Comparison of ENCODE assay signal across 18 cellular contexts in the genomic region with DNA sequence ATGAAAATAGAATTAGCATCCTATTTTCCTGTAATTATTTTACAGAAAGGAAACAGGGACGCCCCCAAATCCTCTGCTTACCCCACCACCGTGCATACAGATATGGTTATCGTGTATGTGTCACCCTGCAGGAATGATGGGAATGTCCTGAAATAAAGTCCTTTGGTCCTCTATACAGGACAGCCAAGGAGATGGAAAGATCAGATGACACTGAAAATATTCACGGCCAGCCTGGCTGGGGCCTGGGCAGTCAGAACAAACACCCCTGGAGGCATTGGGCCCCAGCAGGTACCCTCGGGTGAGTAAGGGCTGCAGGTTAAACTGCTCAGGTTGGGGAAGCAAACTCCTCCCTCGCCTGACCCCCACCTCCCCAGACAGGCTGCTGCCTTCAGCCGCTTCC.
DNase-seq lines count a peak whose midpoint lies in the region; ATAC-seq, FAIRE-seq and TF ChIP-seq lines count a peak whose summit lies in the region.
"Had no signal": no experiment of that assay in that cellular context is flagged by ENCODE, and none has a peak within 500 bp of the region (broad histone marks: within the 10 kb centered on the region; RNA-seq: fewer than 3 reads in every experiment).

No MANE protein-coding gene starts in this region.

- no peaks in the 10 kb centered on the region for H3K36me3 Mint-ChIP-seq in natural killer cell treated with Interleukin-12 subunit alpha and Interleukin-12 subunit beta and Interleukin-15 and Interleukin-18, amount 100 ng/mL, for 72 hours

- DNase-seq in A549 (ENCODE audit: low read depth in 1 of 2, low spot score in 1 of 2) (peak; percentile 11 to 26), HK-2 (ENCODE audit: unreplicated experiment) (peak; percentile 11), adipocyte (ENCODE audit: low read depth) (peak; percentile 52), lung microvascular endothelial cell (ENCODE audit: low read depth in 2 of 2) (peak; percentile 28 to 58)
- DNase-seq in natural killer cell treated with Interleukin-12 subunit alpha and Interleukin-12 subunit beta and Interleukin-15 and Interleukin-18, amount 100 ng/mL, for 72 hours (ENCODE audit: low spot score) = no peak
- DNase-seq: activated CD4-positive, alpha-beta T cell treated with anti-CD3 and anti-CD28 coated beads, Interleukin-2, amount 10 ng/mL, durations not matched to agents 24 days and 14 days; activated T-cell treated with anti-CD3 and anti-CD28 coated beads, Interleukin-2, amount 50 U/mL, for 1 hour; cortex of kidney; midbrain; NCI-H1417; NCI-H446; stomach had no signal

- H3K27me3 Mint-ChIP-seq in natural killer cell treated with Interleukin-12 subunit alpha and Interleukin-12 subunit beta and Interleukin-15 and Interleukin-18, amount 100 ng/mL, for 72 hours = peaks cover 8 to 9% of the 10 kb centered on the region in 2 donors
- H3K27me3 Mint-ChIP-seq: activated CD4-positive, alpha-beta T cell treated with anti-CD3 and anti-CD28 coated beads, Interleukin-2, amount 10 ng/mL, durations not matched to agents 24 days and 14 days had no signal

- H3K27ac Mint-ChIP-seq in natural killer cell treated with Interleukin-12 subunit alpha and Interleukin-12 subunit beta and Interleukin-15 and Interleukin-18, amount 100 ng/mL, for 72 hours = no peak overlapping the region
- H3K27ac Mint-ChIP-seq: activated CD4-positive, alpha-beta T cell treated with anti-CD3 and anti-CD28 coated beads, Interleukin-2, amount 10 ng/mL, durations not matched to agents 24 days and 14 days; T-helper 2 cell treated with Interferon-gamma antibody and Interleukin-4, amounts not matched to agents 5 μg/mL and 100 μg/mL, for 36 hours had no signal

- no peaks in the 10 kb centered on the region for H3K27me3 ChIP-seq in adipocyte (replicated peaks; ENCODE audit: control insufficient read depth, insufficient read depth, low read length)
- H3K27me3 ChIP-seq: Peyer's patch had no signal

- TF ChIP-seq RAD21 in A549 (conservative IDR thresholded peaks at IDR 0.05 in 1 of 2, IDR thresholded peaks at IDR 0.05 in 1 of 2) = no peak

- H3K9me3 Mint-ChIP-seq in natural killer cell treated with Interleukin-12 subunit alpha and Interleukin-12 subunit beta and Interleukin-15 and Interleukin-18, amount 100 ng/mL, for 72 hours = no peaks in the 10 kb centered on the region
- H3K9me3 Mint-ChIP-seq: activated CD4-positive, alpha-beta T cell treated with anti-CD3 and anti-CD28 coated beads, Interleukin-2, amount 10 ng/mL, durations not matched to agents 24 days and 14 days; T-helper 2 cell treated with Interferon-gamma antibody and Interleukin-4, amounts not matched to agents 5 μg/mL and 100 μg/mL, for 36 hours had no signal

- TF ChIP-seq CTCF in A549 (IDR thresholded peaks at IDR 0.05) = no peak

- POLR2A ChIA-PET in A549 (lab: Yijun Ruan, JAX) = no interaction called here

- no peak for FAIRE-seq in A549 (lab: Jason Lieb, UNC)

- H3K4me1 Mint-ChIP-seq in natural killer cell treated with Interleukin-12 subunit alpha and Interleukin-12 subunit beta and Interleukin-15 and Interleukin-18, amount 100 ng/mL, for 72 hours (ENCODE audit: low read depth in 2 of 2) = no peaks in the 10 kb centered on the region
- H3K4me1 Mint-ChIP-seq: activated CD4-positive, alpha-beta T cell treated with anti-CD3 and anti-CD28 coated beads, Interleukin-2, amount 10 ng/mL, durations not matched to agents 24 days and 14 days had no signal

- H3K27ac ChIP-seq in A549 = peak overlapping the region; percentile 65 to 72; a peak in 5 of 6 replicates
- H3K27ac ChIP-seq: Peyer's patch, spleen, stomach had no signal

- H3K9me3 ChIP-seq in A549 (no peaks in the 10 kb centered on the region), adipocyte (ENCODE audit: control insufficient read depth, low read length) (no peaks in the 10 kb centered on the region)
- H3K9me3 ChIP-seq: Peyer's patch, spleen had no signal

- CTCF ChIA-PET in A549 (lab: Yijun Ruan, JAX) = interaction anchor here (0.8 kb wide), 1 partner anchor 17 kb away, joined by 3 read pairs; no protein-coding TSS in a partner anchor

- H3K9ac ChIP-seq in adipocyte (ENCODE audit: low read length) = no peak overlapping the region

- no peak overlapping the region for H3K4me3 Mint-ChIP-seq in natural killer cell treated with Interleukin-12 subunit alpha and Interleukin-12 subunit beta and Interleukin-15 and Interleukin-18, amount 100 ng/mL, for 72 hours
- H3K4me3 Mint-ChIP-seq: activated CD4-positive, alpha-beta T cell treated with anti-CD3 and anti-CD28 coated beads, Interleukin-2, amount 10 ng/mL, durations not matched to agents 24 days and 14 days; T-helper 2 cell treated with Interferon-gamma antibody and Interleukin-4, amounts not matched to agents 5 μg/mL and 100 μg/mL, for 36 hours had no signal

- H3K36me3 ChIP-seq in adipocyte (ENCODE audit: control insufficient read depth, insufficient read depth, low read length, severe bottlenecking) = no peaks in the 10 kb centered on the region
- H3K36me3 ChIP-seq: Peyer's patch, spleen, stomach had no signal

- 16% methylated on average over 7 of the region's 7 CpGs for WGBS in A549 (ENCODE audit: missing lambda C conversion rate)

- no peak for TF ChIP-seq POLR2A in A549 (IDR thresholded peaks at IDR 0.05; ENCODE audit: low read length)

- no peak for TF ChIP-seq EP300 in A549 (IDR thresholded peaks at IDR 0.05)

- no peak overlapping the region for H3K4me3 ChIP-seq in A549
- H3K4me3 ChIP-seq in adipocyte (ENCODE audit: low read length) = no peak overlapping the region
- H3K4me3 ChIP-seq: Peyer's patch, spleen, stomach had no signal

- H3K4me1 ChIP-seq in A549 (peaks cover 14% of the 10 kb centered on the region), adipocyte (ENCODE audit: control insufficient read depth, insufficient read depth, low read length) (peaks cover 8% of the 10 kb centered on the region)
- H3K4me1 ChIP-seq: Peyer's patch, spleen, stomach had no signal

- peak overlapping the region; percentile 31 for H3K4me2 ChIP-seq in A549

- ATAC-seq in A549 (peak; percentile 35 to 66; a peak in 3 of 6 replicates), HG02610 (IDR thresholded peaks at IDR 0.05; ENCODE audit: unreplicated experiment) (no peak), HG02973 (IDR thresholded peaks at IDR 0.05; ENCODE audit: unreplicated experiment) (no peak), HG02870 (IDR thresholded peaks at IDR 0.05; ENCODE audit: unreplicated experiment) (no peak)
- ATAC-seq in natural killer cell treated with Interleukin-12 subunit alpha and Interleukin-12 subunit beta and Interleukin-15 and Interleukin-18, amount 100 ng/mL, for 72 hours = no peak

TF ChIP-seq in A549, 52 proteins besides CTCF, POLR2A, EP300 and RAD21:
- no peak for TF ChIP-seq HEYL (CRISPR knock-in tag; IDR thresholded peaks at IDR 0.05)
- no peak for TF ChIP-seq RCOR1 (IDR thresholded peaks at IDR 0.05; ENCODE audit: low read depth, low read length)
- no peak for TF ChIP-seq NPAS2 (CRISPR knock-in tag; IDR thresholded peaks at IDR 0.05; ENCODE audit: borderline replicate concordance)
- no peak for TF ChIP-seq HDAC2 (IDR thresholded peaks at IDR 0.05)
- TF ChIP-seq ESRRA (IDR thresholded peaks at IDR 0.05; ENCODE audit: borderline replicate concordance, low read length) = no peak
TF ChIP-seq in A549: peak in this region for 0.

Comparison
In these comparisons a context has a peak if more than half of its experiments do, and no peak if none do; other contexts are left out.
1. ATAC-seq: peak in A549 (2 of 2); none in HG02610 (single experiment), HG02973 (single experiment), HG02870 (single experiment) and natural killer cell treated with Interleukin-12 subunit alpha and Interleukin-12 subunit beta and Interleukin-15 and Interleukin-18, amount 100 ng/mL, for 72 hours (0 of 2).